Comparison of ENCODE assay signal across 26 cellular contexts in the genomic region with DNA sequence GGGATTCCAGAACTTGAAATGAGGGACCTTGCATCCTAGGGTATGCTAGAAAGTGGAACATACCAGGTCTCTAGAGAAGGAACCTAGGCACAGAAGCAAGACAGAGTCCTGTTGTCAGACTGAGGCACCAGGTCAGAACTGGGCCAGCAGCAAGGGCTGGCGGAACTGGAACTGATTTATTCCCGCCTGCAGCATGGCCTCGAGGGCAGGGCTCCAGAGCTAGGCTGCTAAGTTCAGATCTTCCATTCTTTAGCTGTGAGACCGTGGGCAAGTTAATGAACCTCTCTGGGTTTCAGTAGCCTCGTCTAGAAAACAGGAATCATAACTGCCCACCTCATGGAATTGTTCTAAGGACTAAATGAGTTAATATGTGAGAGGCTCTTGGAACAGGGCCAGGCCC.
A peak's percentile ranks its signal among the peaks of the same experiment; 100 is the strongest.
DNase-seq lines count a peak whose midpoint lies in the region; ATAC-seq and TF ChIP-seq lines count a peak whose summit lies in the region.
"Had no signal": no experiment of that assay in that cellular context is flagged by ENCODE, and none has a peak within 500 bp of the region (broad histone marks: within the 10 kb centered on the region; RNA-seq: fewer than 3 reads in every experiment).

No MANE protein-coding gene starts in this region.

- DNase-seq in DND-41 = no peak
- no peak for DNase-seq in mesothelial cell of epicardium (ENCODE audit: low spot score in 2 of 2, unreplicated experiment in 2 of 2)
- DNase-seq in NCI-H774 (lab: John Stamatoyannopoulos, UW) = no peak
- DNase-seq in activated CD8-positive, alpha-beta memory T cell treated with anti-CD3 and anti-CD28 coated beads, Interleukin-2, amount 50 U/mL, for 48 hours = no peak
- DNase-seq: activated naive CD4-positive, alpha-beta T cell treated with anti-CD3 and anti-CD28 coated beads, Interleukin-2, amount 10 ng/mL, durations not matched to agents 7 days and 5 days; activated T-cell treated with anti-CD3 and anti-CD28 coated beads, Interleukin-2, amount 50 U/mL, for 4 hours; aorta; CD4-positive, alpha-beta memory T cell; glutamatergic neuron; NCI-H1436 treated with DMSO at 0.1 percent for 48 hours; NCI-H2107; NCI-H446 treated with DMSO at 0.1 percent for 48 hours; PC-9; SHP77 treated with DMSO at 0.1 percent for 48 hours; stimulated activated CD4-positive, alpha-beta T cell treated with anti-CD3 and anti-CD28 coated beads, Interleukin-12 subunit alpha, Interleukin-12 subunit beta, amount 100 ng/mL, for 4 hours; stimulated activated CD4-positive, alpha-beta T cell treated with anti-CD3 and anti-CD28 coated beads, Interleukin-4, amount 100 ng/mL, for 24 hours; stimulated activated naive CD4-positive, alpha-beta T cell treated with Interleukin-2 at 50 U/mL for 16 hours had no signal

- H3K4me3 ChIP-seq in DND-41 (ENCODE audit: low read depth in 1 of 2, low read length in 2 of 2) (no peak overlapping the region), skeletal muscle satellite cell (ENCODE audit: low read length) (no peak overlapping the region)
- H3K4me3 ChIP-seq: lung, PC-9, thoracic aorta had no signal

- H3K36me3 ChIP-seq in DND-41 (ENCODE audit: insufficient read depth, low read length) (no peaks in the 10 kb centered on the region), skeletal muscle satellite cell (ENCODE audit: insufficient read depth, low read length) (no peaks in the 10 kb centered on the region)
- H3K36me3 ChIP-seq: thoracic aorta had no signal

- H3K27me3 ChIP-seq in DND-41 (ENCODE audit: insufficient read depth, low read length, poor library complexity) = no peaks in the 10 kb centered on the region
- no peaks in the 10 kb centered on the region for H3K27me3 ChIP-seq in skeletal muscle satellite cell (ENCODE audit: control insufficient read depth, insufficient read depth, low read length)

- peak overlapping the region; percentile 53 for H3K27ac Mint-ChIP-seq in activated T-helper 17 cell treated with anti-CD3 and anti-CD28 coated beads, Interleukin-2, amount 50 U/mL, for 72 hours
- peak overlapping the region; percentile 98 for H3K27ac Mint-ChIP-seq in mesothelial cell of epicardium
- H3K27ac Mint-ChIP-seq: activated naive CD4-positive, alpha-beta T cell treated with anti-CD3 and anti-CD28 coated beads, Interleukin-2, amount 10 ng/mL, durations not matched to agents 7 days and 5 days had no signal

- H4K20me1 ChIP-seq in DND-41 (ENCODE audit: insufficient read depth, low read length) = no peaks in the 10 kb centered on the region

- H3K4me3 Mint-ChIP-seq in activated T-helper 17 cell treated with anti-CD3 and anti-CD28 coated beads, Interleukin-2, amount 50 U/mL, for 72 hours = no peak overlapping the region
- no peak overlapping the region for H3K4me3 Mint-ChIP-seq in mesothelial cell of epicardium
- H3K4me3 Mint-ChIP-seq: activated naive CD4-positive, alpha-beta T cell treated with anti-CD3 and anti-CD28 coated beads, Interleukin-2, amount 10 ng/mL, durations not matched to agents 7 days and 5 days; activated T-cell treated with anti-CD3 and anti-CD28 coated beads, Interleukin-2, amount 50 U/mL, for 4 hours; CD4-positive, alpha-beta memory T cell; central memory CD8-positive, alpha-beta T cell had no signal

- TF ChIP-seq CTCF in DND-41 (IDR thresholded peaks at IDR 0.05; ENCODE audit: borderline replicate concordance, extremely low read depth, low read length, poor library complexity, severe bottlenecking) = no peak
- TF ChIP-seq CTCF in mesothelial cell of epicardium (IDR thresholded peaks at IDR 0.05; ENCODE audit: unreplicated experiment) = no peak

- H3K27me3 Mint-ChIP-seq in activated T-helper 17 cell treated with anti-CD3 and anti-CD28 coated beads, Interleukin-2, amount 50 U/mL, for 72 hours = no peaks in the 10 kb centered on the region
- no peaks in the 10 kb centered on the region for H3K27me3 Mint-ChIP-seq in mesothelial cell of epicardium (ENCODE audit: low read depth)
- H3K27me3 Mint-ChIP-seq: activated naive CD4-positive, alpha-beta T cell treated with anti-CD3 and anti-CD28 coated beads, Interleukin-2, amount 10 ng/mL, durations not matched to agents 7 days and 5 days; CD4-positive, alpha-beta memory T cell; central memory CD8-positive, alpha-beta T cell had no signal

- no peaks in the 10 kb centered on the region for H3K79me2 ChIP-seq in DND-41 (ENCODE audit: insufficient read depth, low read length)

- H3K27ac ChIP-seq in DND-41 (ENCODE audit: low read length) = peak overlapping the region; percentile 73; the same call in 1 of the 2 replicates
- H3K27ac ChIP-seq: KMS-11, PC-9, thoracic aorta had no signal

- H3K4me2 ChIP-seq in DND-41 (ENCODE audit: insufficient read depth, low read length) (no peak overlapping the region), skeletal muscle satellite cell (ENCODE audit: low read length) (no peak overlapping the region)
- H3K4me2 ChIP-seq: KMS-11, PC-9 had no signal

- peaks cover 5% of the 10 kb centered on the region for H3K4me1 Mint-ChIP-seq in activated T-helper 17 cell treated with anti-CD3 and anti-CD28 coated beads, Interleukin-2, amount 50 U/mL, for 72 hours
- H3K4me1 Mint-ChIP-seq in mesothelial cell of epicardium = peaks cover 65% of the 10 kb centered on the region

- H3K9me3 Mint-ChIP-seq in activated T-helper 17 cell treated with anti-CD3 and anti-CD28 coated beads, Interleukin-2, amount 50 U/mL, for 72 hours = no peaks in the 10 kb centered on the region
- H3K9me3 Mint-ChIP-seq in mesothelial cell of epicardium = peaks cover 5% of the 10 kb centered on the region
- H3K9me3 Mint-ChIP-seq: activated naive CD4-positive, alpha-beta T cell treated with anti-CD3 and anti-CD28 coated beads, Interleukin-2, amount 10 ng/mL, durations not matched to agents 7 days and 5 days; activated T-cell treated with anti-CD3 and anti-CD28 coated beads, Interleukin-2, amount 50 U/mL, for 4 hours; central memory CD8-positive, alpha-beta T cell had no signal

- H3K9ac ChIP-seq in DND-41 (ENCODE audit: low read depth, low read length) = no peak overlapping the region
- H3K9ac ChIP-seq in skeletal muscle satellite cell (ENCODE audit: low read depth, low read length) = peak overlapping the region; percentile 73
- H3K9ac ChIP-seq: KMS-11 had no signal

- H3K36me3 Mint-ChIP-seq in activated T-helper 17 cell treated with anti-CD3 and anti-CD28 coated beads, Interleukin-2, amount 50 U/mL, for 72 hours (ENCODE audit: low read depth) = no peaks in the 10 kb centered on the region
- H3K36me3 Mint-ChIP-seq in mesothelial cell of epicardium = peaks cover 1% of the 10 kb centered on the region
- H3K36me3 Mint-ChIP-seq: activated naive CD4-positive, alpha-beta T cell treated with anti-CD3 and anti-CD28 coated beads, Interleukin-2, amount 10 ng/mL, durations not matched to agents 7 days and 5 days; CD4-positive, alpha-beta memory T cell had no signal

- H3K9me3 ChIP-seq in DND-41 (ENCODE audit: insufficient read depth, low read length, severe bottlenecking) (no peaks in the 10 kb centered on the region), skeletal muscle satellite cell (replicated peaks; ENCODE audit: low read length) (no peaks in the 10 kb centered on the region)
- H3K9me3 ChIP-seq: thoracic aorta had no signal

- H3K4me1 ChIP-seq in DND-41 (ENCODE audit: insufficient read depth, low read length) = peaks cover 22% of the 10 kb centered on the region
- peaks cover 63% of the 10 kb centered on the region for H3K4me1 ChIP-seq in skeletal muscle satellite cell (ENCODE audit: control insufficient read depth, insufficient read depth, low read length)

- no peak for ATAC-seq in DND-41 (ENCODE audit: insufficient read depth, low read depth)
- ATAC-seq in activated T-helper 17 cell treated with anti-CD3 and anti-CD28 coated beads, Interleukin-2, amount 50 U/mL, for 72 hours (replicated peaks) = no peak
- no peak for ATAC-seq in GM18861 (IDR thresholded peaks at IDR 0.05; ENCODE audit: unreplicated experiment)
- ATAC-seq in GM18867 (IDR thresholded peaks at IDR 0.05; ENCODE audit: unreplicated experiment) = no peak
- ATAC-seq: activated CD4-positive, CD25-positive, alpha-beta regulatory T cell treated with anti-CD3 and anti-CD28 coated beads, Interleukin-2, amount 50 U/mL, for 24 hours; activated T-cell treated with anti-CD3 and anti-CD28 coated beads, Interleukin-2, amount 50 U/mL, for 4 hours had no signal

- H2AFZ ChIP-seq in DND-41 (ENCODE audit: low read depth, low read length) = no peak overlapping the region
- H2AFZ ChIP-seq: PC-9 had no signal
